Comparison of ENCODE assay signal across 8 cellular contexts in genomic region chr11:209275-210121, GRCh38. TPM values are rescaled to one million over a fixed set of nuclear protein-coding genes. Genes with fewer than 3 reads are reported as not detected.
DNase-seq lines count a peak whose midpoint lies in the region; ATAC-seq and TF ChIP-seq lines count a peak whose summit lies in the region.

No MANE protein-coding gene starts in this region.

- H3K9me3 Mint-ChIP-seq in CD4-positive, alpha-beta T cell = no peaks in the 10 kb centered on the region
- H3K9me3 Mint-ChIP-seq in effector memory CD8-positive, alpha-beta T cell = no peaks in the 10 kb centered on the region
- H3K9me3 Mint-ChIP-seq in nephron progenitor cell = no peaks in the 10 kb centered on the region

- ATAC-seq in CD4-positive, alpha-beta T cell (ENCODE audit: poor library complexity) = no peak
- ATAC-seq in effector memory CD8-positive, alpha-beta T cell (replicated peaks) = no peak

- intact Hi-C loops in CD4-positive, alpha-beta T cell (cut with DNase I, micrococcal nuclease) = loop anchor here (5.0 to 10.0 kb wide), 7 partner anchors 43 to 1535 kb away; partner anchors contain the start of genes IFITM1 (in 1 of the 2), PTDSS2 (in 1 of the 2) and RNH1 (in 1 of the 2)

- POLR2A ChIA-PET in CD4-positive, alpha-beta T cell (lab: Charles Lee) = interaction anchor here (1.1 to 3.7 kb wide), 8 partner anchors 26 to 297 kb away, joined by 3 to 79 read pairs (median 3); partner anchors contain the start of genes PSMD13, PTDSS2 and SIRT3

- peak overlapping the region; percentile 99 for H3K27ac Mint-ChIP-seq in CD4-positive, alpha-beta T cell
- H3K27ac Mint-ChIP-seq in effector memory CD8-positive, alpha-beta T cell = peak overlapping the region; percentile 97 to 98
- peak overlapping the region; percentile 82 for H3K27ac Mint-ChIP-seq in nephron progenitor cell

- no peaks in the 10 kb centered on the region for H3K27me3 ChIP-seq in CD4-positive, alpha-beta T cell (ENCODE audit: control insufficient read depth, insufficient read depth, low read length)

- H3K36me3 Mint-ChIP-seq in CD4-positive, alpha-beta T cell (ENCODE audit: low read depth) = peaks cover 91% of the 10 kb centered on the region
- H3K36me3 Mint-ChIP-seq in effector memory CD8-positive, alpha-beta T cell (ENCODE audit: insufficient read depth) = peaks cover 69% of the 10 kb centered on the region
- peaks cover 22% of the 10 kb centered on the region for H3K36me3 Mint-ChIP-seq in nephron progenitor cell (ENCODE audit: low read depth)

- H3K9me3 ChIP-seq in CD4-positive, alpha-beta T cell (ENCODE audit: control insufficient read depth, low read length) = no peaks in the 10 kb centered on the region

- no peaks in the 10 kb centered on the region for H3K27me3 Mint-ChIP-seq in CD4-positive, alpha-beta T cell
- H3K27me3 Mint-ChIP-seq in effector memory CD8-positive, alpha-beta T cell = no peaks in the 10 kb centered on the region
- H3K27me3 Mint-ChIP-seq in nephron progenitor cell (ENCODE audit: low read depth, poor library complexity) = no peaks in the 10 kb centered on the region

- no peak for TF ChIP-seq CTCF in CD4-positive, alpha-beta T cell (IDR thresholded peaks at IDR 0.05)
- no peak for TF ChIP-seq CTCF in nephron progenitor cell (IDR thresholded peaks at IDR 0.05)

- CTCF ChIA-PET in CD4-positive, alpha-beta T cell (lab: Charles Lee) = interaction anchor here (1.3 kb wide), 1 partner anchor 239 kb away, joined by 3 read pairs; no protein-coding TSS in a partner anchor

- H3K27ac ChIP-seq in CD4-positive, alpha-beta T cell (ENCODE audit: low read depth, low read length) = peak overlapping the region; percentile 62

- peaks cover 40% of the 10 kb centered on the region for H3K4me1 Mint-ChIP-seq in CD4-positive, alpha-beta T cell (ENCODE audit: low read depth)
- peaks cover 37 to 41% of the 10 kb centered on the region in 2 donors for H3K4me1 Mint-ChIP-seq in effector memory CD8-positive, alpha-beta T cell (ENCODE audit: low read depth in 2 of 2)
- H3K4me1 Mint-ChIP-seq in nephron progenitor cell = peaks cover 34% of the 10 kb centered on the region

- peak overlapping the region; percentile 95 for H3K4me3 Mint-ChIP-seq in CD4-positive, alpha-beta T cell
- peak overlapping the region; percentile 92 to 94 for H3K4me3 Mint-ChIP-seq in effector memory CD8-positive, alpha-beta T cell
- peak overlapping the region; percentile 97 for H3K4me3 Mint-ChIP-seq in nephron progenitor cell

- DNase-seq in CD4-positive, alpha-beta T cell = peak in 1 of 10 experiments; percentile 33
- peak; percentile 40 for DNase-seq in MV-4-11 (lab: John Stamatoyannopoulos, UW)
- DNase-seq in effector memory CD8-positive, alpha-beta T cell = no peak
- no peak for DNase-seq in nephron progenitor cell
- DNase-seq in NCI-H1694 treated with DMSO at 0.1 percent for 48 hours (lab: John Stamatoyannopoulos, UW) = no peak
- no peak for DNase-seq in NCI-H128 (lab: John Stamatoyannopoulos, UW; ENCODE audit: unreplicated experiment)
- no peak for DNase-seq in NCI-H510A (lab: John Stamatoyannopoulos, UW)
- no peak for DNase-seq in effector CD4-positive, alpha-beta T cell

RNA-seq across cellular contexts. Expression of gene RIC8A, which starts 2.0 kb away (rescaled TPM):
- total RNA-seq in CD4-positive, alpha-beta T cell = 100 to 1,000 TPM in 1 of 2 experiments, 10 to 100 TPM in 1; 99.6 to 104 TPM

RNA-seq across cellular contexts. Expression of gene BET1L, which starts 2.3 kb away (rescaled TPM):
- 10 to 100 TPM; 69.5 to 72.7 TPM for total RNA-seq in CD4-positive, alpha-beta T cell

RNA-seq across cellular contexts. Expression of gene SCGB1C1, which starts 16.6 kb away (rescaled TPM):
- total RNA-seq in CD4-positive, alpha-beta T cell = not detected

RNA-seq across cellular contexts. Expression of gene SIRT3, which starts 26.6 kb away (rescaled TPM):
- total RNA-seq in CD4-positive, alpha-beta T cell = 10 to 100 TPM; 16.4 to 18.0 TPM

RNA-seq across cellular contexts. Expression of gene PSMD13, which starts 27.3 kb away (rescaled TPM):
- 10 to 100 TPM; 56.9 to 57.8 TPM for total RNA-seq in CD4-positive, alpha-beta T cell
